In genomic region chr2:207372483-207372882, GRCh38 we compare ENCODE assay signal across 8 cellular contexts.
"Had no signal": no experiment of that assay in that cellular context is flagged by ENCODE, and none has a peak within 500 bp of the region (broad histone marks: within the 10 kb centered on the region; RNA-seq: fewer than 3 reads in every experiment).

No MANE protein-coding gene starts in this region.

- DNase-seq: GDM1, GF-D8 had no signal

- FAIRE-seq: G401.6, GM12878, GM12891, GM12892, GM18507, GM19239 had no signal

- H3K4me3 ChIP-seq: GM12878 had no signal

- ATAC-seq: GM12878 had no signal
